ENCODE assay signal across 22 cellular contexts in genomic region chr6:140854363-140854762, GRCh38.
A peak's percentile ranks its signal among the peaks of the same experiment; 100 is the strongest.
DNase-seq lines count a peak whose midpoint lies in the region; ATAC-seq and TF ChIP-seq lines count a peak whose summit lies in the region.
"Had no signal": no experiment of that assay in that cellular context is flagged by ENCODE, and none has a peak within 500 bp of the region (broad histone marks: within the 10 kb centered on the region; RNA-seq: fewer than 3 reads in every experiment).

No MANE protein-coding gene starts in this region.

- POLR2A ChIA-PET in IMR-90 (lab: Charles Lee; ENCODE audit: unreplicated experiment): interaction anchor here (0.6 kb wide), 1 partner anchor 546 kb away, joined by 3 read pairs; no protein-coding TSS in a partner anchor

- H3K27me3 ChIP-seq in IMR-90 (ENCODE audit: control insufficient read depth, insufficient read depth, low read length): no peaks in the 10 kb centered on the region
- no peaks in the 10 kb centered on the region for H3K27me3 ChIP-seq in osteoblast (ENCODE audit: insufficient read depth, low read length)
- no peaks in the 10 kb centered on the region for H3K27me3 ChIP-seq in tibial nerve

- in situ Hi-C loops in IMR-90 (cut with MboI; ENCODE audit: low sequenced_read_pairs): no loop called here

- H2BK20ac ChIP-seq in IMR-90 (ENCODE audit: low read depth, low read length): peak overlapping the region; percentile 79

- H3K4me3 ChIP-seq in IMR-90 (ENCODE audit: insufficient read depth, low read depth, low read length) (no peak overlapping the region), osteoblast (ENCODE audit: insufficient read depth, low read length) (no peak overlapping the region), tibial nerve (no peak overlapping the region)

- BruUV-seq in IMR-90 (replicated peaks; lab: Mats Ljungman, UMichigan): no TSS peak

- H3K79me2 ChIP-seq in osteoblast (ENCODE audit: insufficient read depth, low read length): no peaks in the 10 kb centered on the region

- H3K36me3 ChIP-seq in IMR-90 (ENCODE audit: control insufficient read depth, insufficient read depth, low read length): no peaks in the 10 kb centered on the region
- no peaks in the 10 kb centered on the region for H3K36me3 ChIP-seq in osteoblast (ENCODE audit: insufficient read depth, low read length)
- H3K36me3 ChIP-seq in tibial nerve: no peaks in the 10 kb centered on the region

- dilution Hi-C loops in IMR-90 (cut with HindIII; ENCODE audit: low sequenced_read_pairs, unreplicated experiment): no loop called here

- 100% methylated on average over 1 of the region's 1 CpG; no CpG with 5 or more reads in 1 of the 2 experiments for WGBS in IMR-90 (ENCODE audit: extremely low coverage in 2 of 2, insufficient read length in 1 of 2), 2 experiments
- WGBS in tibial nerve, 2 donors: 54 to 56% methylated on average over 1 of the region's 1 CpG

- peak overlapping the region; percentile 44; the same call in 1 of the 2 replicates for H4K91ac ChIP-seq in IMR-90 (ENCODE audit: insufficient read depth, low read depth, low read length)

- H4K8ac ChIP-seq in IMR-90 (ENCODE audit: low read depth in 2 of 2, low read length in 2 of 2): peak overlapping the region; percentile 67 to 77; a peak in 3 of 4 replicates

- H4K20me1 ChIP-seq in IMR-90 (ENCODE audit: insufficient read depth, low read length) (no peaks in the 10 kb centered on the region), osteoblast (ENCODE audit: insufficient read depth, low read length) (no peaks in the 10 kb centered on the region)

- H3K79me1 ChIP-seq in IMR-90 (ENCODE audit: low read depth in 1 of 2, low read length in 2 of 2): no peaks in the 10 kb centered on the region

- H3K18ac ChIP-seq in IMR-90 (ENCODE audit: low read depth, low read length): peak overlapping the region; percentile 62; the same call in 1 of the 2 replicates

- TF ChIP-seq EP300 in tibial nerve (IDR thresholded peaks at IDR 0.05): no peak

- no peak overlapping the region for H3K9ac ChIP-seq in IMR-90 (ENCODE audit: low read depth, low read length)

- no peak overlapping the region for H2AK9ac ChIP-seq in IMR-90 (replicated peaks; ENCODE audit: low read depth, low read length, poor library complexity)

- CTCF ChIA-PET in IMR-90 (lab: Yijun Ruan, JAX): no interaction called here

- no peak overlapping the region for H2BK5ac ChIP-seq in IMR-90 (ENCODE audit: low read depth, low read length, poor library complexity, severe bottlenecking)

- no peak overlapping the region for H4K5ac ChIP-seq in IMR-90 (ENCODE audit: low read depth, low read length)

- TF ChIP-seq POLR2A in IMR-90 (IDR thresholded peaks at IDR 0.05; ENCODE audit: low read depth, low read length) (no peak), tibial nerve (IDR thresholded peaks at IDR 0.05) (no peak)

- H3K23ac ChIP-seq in IMR-90 (ENCODE audit: low read depth, low read length): no peak overlapping the region

- DNase-seq in IMR-90 (no peak), fibroblast of peridontal ligament (ENCODE audit: extremely low read depth) (peak; percentile 22), osteoblast (ENCODE audit: insufficient read length, low spot score, missing footprints) (no peak), tibial nerve (ENCODE audit: low spot score in 2 of 2) (no peak), cardiac septum (ENCODE audit: low spot score) (no peak), hippocampal formation (lab: John Stamatoyannopoulos, UW) (no peak)
- DNase-seq: ACHN, AML-193, DMS79, H7, HFFc6, KG1, NCI-H1417, NCI-H187, NCI-H2227 treated with DMSO at 0.1 percent for 48 hours, NCI-H510A treated with DMSO at 0.1 percent for 48 hours, NCI-H774, RPMI8226, SHP77 treated with DMSO at 0.1 percent for 48 hours had no signal

- intact Hi-C loops in IMR-90 (cut with micrococcal nuclease) (no loop called here), cardiac septum (cut with DNase I) (no loop called here)

- peak overlapping the region; percentile 41; the same call in 1 of the 2 replicates for H3K4ac ChIP-seq in IMR-90 (ENCODE audit: low read depth, low read length)

- 0 out of 2 replicates have a peak overlapping the region, but pooled peaks have one; percentile 64 for H3K14ac ChIP-seq in IMR-90 (replicated peaks; ENCODE audit: low read depth, low read length)

- TF ChIP-seq CTCF in IMR-90 (conservative IDR thresholded peaks at IDR 0.05; ENCODE audit: low read depth, low read length) (no peak), osteoblast (IDR thresholded peaks at IDR 0.05; ENCODE audit: extremely low read depth, low read depth, low read length) (no peak), tibial nerve (IDR thresholded peaks at IDR 0.05) (no peak)

- H3K56ac ChIP-seq in IMR-90 (ENCODE audit: extremely low read depth, insufficient read depth, low read length): no peak overlapping the region

- no peak overlapping the region; the same call in 1 of the 2 replicates for H3K4me2 ChIP-seq in IMR-90 (ENCODE audit: low read depth, low read length)
- H3K4me2 ChIP-seq in osteoblast (ENCODE audit: insufficient read depth, low read length): no peak overlapping the region

- H3K9me1 ChIP-seq in IMR-90 (ENCODE audit: insufficient read depth, low read length): no peaks in the 10 kb centered on the region

- no peaks in the 10 kb centered on the region for H3K9me3 ChIP-seq in IMR-90 (ENCODE audit: control insufficient read depth, insufficient read depth, low read length)
- no peaks in the 10 kb centered on the region for H3K9me3 ChIP-seq in osteoblast (ENCODE audit: low read depth, low read length)
- no peaks in the 10 kb centered on the region for H3K9me3 ChIP-seq in tibial nerve

- TF ChIP-seq RAD21 in IMR-90 (IDR thresholded peaks at IDR 0.05; ENCODE audit: low read length): no peak

- H2AK5ac ChIP-seq in IMR-90 (ENCODE audit: low read depth, low read length): no peak overlapping the region

- peaks cover 8% of the 10 kb centered on the region for H3K4me1 ChIP-seq in IMR-90 (ENCODE audit: control insufficient read depth, insufficient read depth, low read length)
- H3K4me1 ChIP-seq in osteoblast (ENCODE audit: insufficient read depth, low read length): peaks cover 31% of the 10 kb centered on the region
- peaks cover 0 to 50% (median 18%) of the 10 kb centered on the region in 4 donors for H3K4me1 ChIP-seq in tibial nerve

- H3K27ac ChIP-seq in IMR-90 (ENCODE audit: insufficient read depth, low read length) (no peak overlapping the region), osteoblast (ENCODE audit: low read depth, low read length) (no peak overlapping the region), tibial nerve (peak overlapping the region in 3 of 4 donors; percentile 11 to 73 (median 70))
- H3K27ac ChIP-seq: C4-2B had no signal

- peak overlapping the region; percentile 51; the same call in 1 of the 2 replicates for H2BK120ac ChIP-seq in IMR-90 (ENCODE audit: low read depth, low read length)

- H2AFZ ChIP-seq in IMR-90 (replicated peaks; ENCODE audit: low read length, poor library complexity) (no peak overlapping the region), osteoblast (ENCODE audit: low read length) (peak overlapping the region; percentile 58)

- no peak for ATAC-seq in IMR-90 (ENCODE audit: low read depth)
- ATAC-seq in GM18868 (IDR thresholded peaks at IDR 0.05; ENCODE audit: unreplicated experiment): no peak
- ATAC-seq: HepG2 had no signal

- peak overlapping the region; percentile 79; the same call in 2 of the 3 replicates for H2BK15ac ChIP-seq in IMR-90 (ENCODE audit: low read depth, low read length)

TF ChIP-seq in IMR-90, 13 proteins besides CTCF, POLR2A, EP300 and RAD21:
- TF ChIP-seq CHD1 (IDR thresholded peaks at IDR 0.05; ENCODE audit: low read depth, low read length) (no peak), SMC3 (IDR thresholded peaks at IDR 0.05; ENCODE audit: low read depth, low read length) (no peak), RFX5 (IDR thresholded peaks at IDR 0.05; ENCODE audit: low read depth, low read length) (no peak), CEBPB (IDR thresholded peaks at IDR 0.05; ENCODE audit: low read depth, low read length) (no peak), MAZ (IDR thresholded peaks at IDR 0.05; ENCODE audit: borderline replicate concordance, low read depth, low read length) (no peak), NFE2L2 (IDR thresholded peaks at IDR 0.05; ENCODE audit: low read depth, low read length) (no peak), RCOR1 (IDR thresholded peaks at IDR 0.05; ENCODE audit: insufficient replicate concordance, low read length) (no peak), ELK1 (IDR thresholded peaks at IDR 0.05; ENCODE audit: borderline replicate concordance, low read depth, low read length) (no peak), BHLHE40 (IDR thresholded peaks at IDR 0.05; ENCODE audit: low read depth, low read length) (no peak), USF2 (IDR thresholded peaks at IDR 0.05; ENCODE audit: low read depth, low read length) (no peak), MAFK (IDR thresholded peaks at IDR 0.05; ENCODE audit: low read depth, low read length) (no peak), MXI1 (IDR thresholded peaks at IDR 0.05; ENCODE audit: borderline replicate concordance, low read depth, low read length) (no peak)

Comparison
In these comparisons a context has a peak if more than half of its experiments do, and no peak if none do; other contexts are left out.
1. H3K27ac ChIP-seq: peak in tibial nerve (3 of 4); none in IMR-90 (single experiment) and osteoblast (single experiment).